ENCODE assay signal across 8 cellular contexts in the genomic region with DNA sequence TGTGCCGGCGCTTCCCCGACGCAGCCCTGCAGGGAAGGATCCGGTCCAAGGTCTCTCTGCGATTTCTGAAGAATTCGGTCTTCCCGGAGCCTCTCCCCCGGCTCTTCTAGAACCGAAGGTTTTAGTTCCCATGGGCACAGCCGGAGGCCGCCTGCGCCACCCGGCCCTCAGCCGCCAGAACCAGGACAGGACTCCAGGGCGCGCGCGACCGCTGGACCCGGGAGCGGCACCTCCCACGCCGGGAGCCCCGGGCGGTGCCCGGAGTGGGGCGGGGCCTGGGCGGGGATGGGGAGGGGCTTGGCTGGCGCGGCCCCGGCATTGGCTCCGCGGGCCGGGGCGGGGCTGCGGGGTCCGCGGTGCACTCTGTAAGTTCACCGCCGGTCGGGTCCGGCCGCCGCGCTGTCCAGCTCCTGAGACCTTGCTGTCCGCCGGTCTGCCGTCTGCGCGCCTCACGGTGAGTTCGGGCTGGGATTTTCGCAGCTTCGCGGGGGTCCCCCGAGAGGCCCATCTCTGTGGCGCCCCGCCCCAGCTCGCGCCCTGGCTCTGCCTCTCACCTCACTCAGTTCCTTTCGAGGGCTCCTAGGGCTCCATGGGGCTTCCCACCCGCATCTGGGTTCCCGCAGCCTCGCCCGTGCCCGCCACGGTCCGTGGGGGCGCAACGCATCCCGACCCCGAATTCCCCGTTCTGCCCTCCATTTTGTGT. TPM values are rescaled to one million over a fixed set of nuclear protein-coding genes. Genes with fewer than 3 reads are reported as not detected.
DNase-seq lines count a peak whose midpoint lies in the region; ATAC-seq and TF ChIP-seq lines count a peak whose summit lies in the region.

A gene with protein sequence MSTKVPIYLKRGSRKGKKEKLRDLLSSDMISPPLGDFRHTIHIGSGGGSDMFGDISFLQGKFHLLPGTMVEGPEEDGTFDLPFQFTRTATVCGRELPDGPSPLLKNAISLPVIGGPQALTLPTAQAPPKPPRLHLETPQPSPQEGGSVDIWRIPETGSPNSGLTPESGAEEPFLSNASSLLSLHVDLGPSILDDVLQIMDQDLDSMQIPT (plus strand): TSS at position 366 of the 703 bp plus-strand sequence. CDS start 6,033 bp downstream, outside the sequence.

- no peaks in the 10 kb centered on the region for H3K9me3 ChIP-seq in suprapubic skin

- H3K36me3 Mint-ChIP-seq in activated naive CD4-positive, alpha-beta T cell treated with anti-CD3 and anti-CD28 coated beads, Interleukin-2, amount 50 U/mL, for 24 hours: no peaks in the 10 kb centered on the region

- no peaks in the 10 kb centered on the region for H3K9me3 Mint-ChIP-seq in activated naive CD4-positive, alpha-beta T cell treated with anti-CD3 and anti-CD28 coated beads, Interleukin-2, amount 50 U/mL, for 24 hours

- H3K27ac Mint-ChIP-seq in activated naive CD4-positive, alpha-beta T cell treated with anti-CD3 and anti-CD28 coated beads, Interleukin-2, amount 50 U/mL, for 24 hours: peak within 1 kb of the TSS; percentile 41

- H3K36me3 ChIP-seq in suprapubic skin: no peaks in the 10 kb centered on the region

- peaks cover 1% of the 10 kb centered on the region for H3K27me3 Mint-ChIP-seq in activated naive CD4-positive, alpha-beta T cell treated with anti-CD3 and anti-CD28 coated beads, Interleukin-2, amount 50 U/mL, for 24 hours

- H3K27me3 ChIP-seq in suprapubic skin: no peaks in the 10 kb centered on the region

- peak within 1 kb of the TSS; percentile 81 for H3K4me3 Mint-ChIP-seq in activated naive CD4-positive, alpha-beta T cell treated with anti-CD3 and anti-CD28 coated beads, Interleukin-2, amount 50 U/mL, for 24 hours

- peak; percentile 77 for ATAC-seq in GM21360 (IDR thresholded peaks at IDR 0.05; ENCODE audit: unreplicated experiment)
- peak; percentile 83 for ATAC-seq in omental fat pad (ENCODE audit: low FRiP score)

- TF ChIP-seq CTCF in omental fat pad (IDR thresholded peaks at IDR 0.05) (no peak), suprapubic skin (IDR thresholded peaks at IDR 0.05) (no peak)

- no peak for TF ChIP-seq EP300 in suprapubic skin (IDR thresholded peaks at IDR 0.05)

- peak within 1 kb of the TSS; percentile 78 for H3K4me3 ChIP-seq in suprapubic skin

- peak in 1 of 2 donors; percentile 62 for TF ChIP-seq POLR2A in suprapubic skin (IDR thresholded peaks at IDR 0.05)

- DNase-seq in COLO829 (ENCODE audit: low spot score) (peak; percentile 69), HuH-7 (ENCODE audit: low spot score) (peak; percentile 79), SK-N-DZ (ENCODE audit: low spot score) (peak; percentile 75), glomerular visceral epithelial cell (ENCODE audit: extremely low spot score) (peak; percentile 88), omental fat pad (ENCODE audit: low spot score) (peak; percentile 44), suprapubic skin (ENCODE audit: low spot score in 2 of 2) (peak; percentile 91)

- H3K4me1 Mint-ChIP-seq in activated naive CD4-positive, alpha-beta T cell treated with anti-CD3 and anti-CD28 coated beads, Interleukin-2, amount 50 U/mL, for 24 hours: peaks cover 9% of the 10 kb centered on the region

- WGBS in suprapubic skin: 0% methylated on average over 12 of the region's 74 CpGs

- H3K4me1 ChIP-seq in suprapubic skin: peaks cover 62% of the 10 kb centered on the region

- H3K27ac ChIP-seq in suprapubic skin: peak within 1 kb of the TSS; percentile 87

RNA-seq across cellular contexts. Expression of the gene that starts here (rescaled TPM):
- polyA plus RNA-seq in SK-N-DZ (2014; cell fraction: cytosol; rRNA removed): 0.08 and 0.54 TPM in 2 replicates
- 0.64 and 0.82 TPM in 2 replicates for polyA plus RNA-seq in SK-N-DZ (2014; cell fraction: nucleus; rRNA removed)
- total RNA-seq in omental fat pad: 100 to 1,000 TPM in 1 of 4 donors, 10 to 100 TPM in 3; 44.0 to 120 (median 68.6) TPM
- total RNA-seq in suprapubic skin: 1 to 10 TPM; 1.9 to 8.3 (median 5.7) TPM

Comparison
In these comparisons a context has a peak if more than half of its experiments do, and no peak if none do; other contexts are left out.
1. Peak in every context shown above with its lines: DNase-seq, ATAC-seq, H3K4me3 ChIP-seq and H3K27ac ChIP-seq.
2. RNA of the gene that starts here (total RNA-seq): 44.0 to 120 TPM in omental fat pad; 1.9 to 8.3 TPM in suprapubic skin; every median in the first group is over 4 times any median in the second.